8 cellular contexts compared by ENCODE assay signal in the genomic region with DNA sequence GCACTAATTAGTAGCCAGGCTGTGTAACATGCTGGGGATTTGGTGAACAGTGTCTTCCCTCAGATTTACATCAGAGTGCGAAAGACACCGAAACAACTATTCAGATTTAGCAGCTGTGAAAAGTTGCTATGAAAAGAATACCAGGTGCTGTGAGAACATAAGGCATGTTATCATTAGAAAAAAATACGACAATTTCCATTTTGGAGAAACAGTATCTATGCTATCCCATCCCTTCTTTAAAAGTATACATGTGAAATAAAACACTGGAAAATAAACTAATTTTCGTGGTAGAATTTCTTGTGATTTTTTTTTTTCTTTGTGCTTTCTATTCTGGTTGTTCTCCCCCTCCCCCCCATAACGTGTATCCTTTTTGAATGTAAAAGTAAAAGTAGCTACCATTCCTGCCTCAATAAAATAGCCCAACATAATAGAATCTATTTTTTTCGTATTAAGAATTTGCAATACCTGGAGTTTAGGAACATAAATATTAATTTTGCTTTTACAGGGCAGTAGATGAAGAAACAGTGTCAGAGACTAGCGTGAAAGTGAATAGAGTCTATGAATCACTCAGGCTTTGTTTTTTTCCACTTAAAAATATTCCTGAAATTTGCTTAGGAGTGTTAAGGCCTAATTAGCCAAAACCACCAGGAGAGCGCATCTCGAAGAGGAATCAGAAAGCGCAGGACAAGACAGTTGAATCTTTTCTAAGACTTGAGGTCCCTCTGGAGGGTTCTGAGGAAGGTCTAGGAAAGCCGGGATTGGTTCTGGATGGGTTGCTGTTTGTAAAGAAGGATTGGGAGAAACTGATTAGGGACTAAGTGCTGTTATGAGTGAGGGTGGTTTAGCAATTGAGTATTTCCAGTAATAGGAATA. TPM values are rescaled to one million over a fixed set of nuclear protein-coding genes. Genes with fewer than 3 reads are reported as not detected.
DNase-seq lines count a peak whose midpoint lies in the region; ATAC-seq, FAIRE-seq and TF ChIP-seq lines count a peak whose summit lies in the region.

No MANE protein-coding gene starts in this region.

- CTCF ChIA-PET in A549 (lab: Yijun Ruan, JAX), result interaction anchor here (1.2 to 14.8 kb wide), 2 partner anchors 20 to 29 kb away, joined by 4 to 139 read pairs; no protein-coding TSS in a partner anchor

- peak overlapping the region; percentile 86 for H3K4me2 ChIP-seq in A549

- H3K4me3 ChIP-seq in A549, result peak overlapping the region; percentile 75
- H3K4me3 ChIP-seq in Peyer's patch, result peak overlapping the region; percentile 58 to 87 (median 74)
- H3K4me3 ChIP-seq in psoas muscle, result peak overlapping the region; percentile 95

- 33% methylated on average over 11 of the region's 11 CpGs for WGBS in A549 (ENCODE audit: missing lambda C conversion rate)
- 40 to 45% (median 41%) methylated on average over 11 of the region's 11 CpGs for WGBS in psoas muscle, 3 donors

- no peak for DNase-seq in A549 (ENCODE audit: low read depth in 1 of 2, low spot score in 1 of 2)
- no peak for DNase-seq in Peyer's patch
- no peak for DNase-seq in epithelial cell of prostate (ENCODE audit: low read depth, low spot score)
- no peak for DNase-seq in psoas muscle
- no peak for DNase-seq in SW 1271 (lab: John Stamatoyannopoulos, UW)
- DNase-seq in posterior cingulate gyrus, result no peak
- no peak for DNase-seq in NCI-H524 treated with DMSO at 0.1 percent for 48 hours (lab: John Stamatoyannopoulos, UW)

- no peak for TF ChIP-seq RAD21 in A549 (conservative IDR thresholded peaks at IDR 0.05 in 1 of 2, IDR thresholded peaks at IDR 0.05 in 1 of 2)

- no peak for FAIRE-seq in A549 (lab: Jason Lieb, UNC)

- TF ChIP-seq POLR2A in A549 (IDR thresholded peaks at IDR 0.05; ENCODE audit: low read length), result no peak
- TF ChIP-seq POLR2A in Peyer's patch (IDR thresholded peaks at IDR 0.05), result no peak

- TF ChIP-seq CTCF in A549 (IDR thresholded peaks at IDR 0.05) (no peak), Peyer's patch (IDR thresholded peaks at IDR 0.05) (no peak), psoas muscle (IDR thresholded peaks at IDR 0.05) (no peak)

- H3K36me3 ChIP-seq in Peyer's patch (peaks cover 0 to 5% (median 0%) of the 10 kb centered on the region in 3 donors), psoas muscle (ENCODE audit: insufficient read depth in 1 of 2, low read depth in 1 of 2) (peaks cover 0 to 8% of the 10 kb centered on the region in 2 donors)

- H3K9me3 ChIP-seq in A549 (no peaks in the 10 kb centered on the region), Peyer's patch (no peaks in the 10 kb centered on the region), psoas muscle (no peaks in the 10 kb centered on the region)

- TF ChIP-seq EP300 in A549 (IDR thresholded peaks at IDR 0.05), result no peak

- H3K27me3 ChIP-seq in Peyer's patch, result no peaks in the 10 kb centered on the region
- H3K27me3 ChIP-seq in psoas muscle (ENCODE audit: insufficient read depth in 3 of 3, low read length in 2 of 3), result no peaks in the 10 kb centered on the region

- intact Hi-C loops in psoas muscle (cut with DNase I), result loop anchor here in 1 of 2 donors (2.0 kb wide), 1 partner anchor 19 kb away; a partner anchor contains a TSS
- intact Hi-C loops in posterior cingulate gyrus (cut with DNase I), result loop anchor here (2.0 kb wide), 1 partner anchor 19 kb away; a partner anchor contains a TSS

- ATAC-seq in A549 (peak; percentile 4 to 11; a peak in 4 of 6 replicates), GM19463 (IDR thresholded peaks at IDR 0.05; ENCODE audit: unreplicated experiment) (peak; percentile 27), psoas muscle (no peak)

- H3K27ac ChIP-seq in A549 (peak overlapping the region; percentile 81 to 89), Peyer's patch (peak overlapping the region; percentile 78 to 88 (median 83)), epithelial cell of prostate (peak overlapping the region; percentile 79), psoas muscle (peak overlapping the region; percentile 92)

- POLR2A ChIA-PET in A549 (lab: Yijun Ruan, JAX), result interaction anchor here (0.7 to 1.6 kb wide), 8 partner anchors 15 to 1126 kb away, joined by 3 to 8 read pairs (median 4); no protein-coding TSS in a partner anchor

- H3K4me1 ChIP-seq in A549, result peaks cover 42% of the 10 kb centered on the region
- H3K4me1 ChIP-seq in Peyer's patch, result peaks cover 0 to 36% (median 2%) of the 10 kb centered on the region in 4 donors
- H3K4me1 ChIP-seq in psoas muscle, result peaks cover 21% of the 10 kb centered on the region

TF ChIP-seq in A549, 52 proteins besides CTCF, POLR2A, EP300 and RAD21:
- TF ChIP-seq KDM5A (IDR thresholded peaks at IDR 0.05) (0 out of 2 replicates have a peak, but pooled peaks have one; percentile 9), SREBF2 (IDR thresholded peaks at IDR 0.05) (no peak)

RNA-seq across cellular contexts. Expression of a gene that starts 0.8 kb away (rescaled TPM):
- polyA plus RNA-seq in A549 (2011; rRNA removed) (49.0 and 67.0 TPM in 2 replicates), A549 (2017; fragmentation: RNase III; extraction: RNeasy Plus Mini Kit Qiagen cat#74134 plus additional on column Dnase treatment) (68.9 to 80.0 TPM (median 75.5 TPM) in 3 replicates), psoas muscle (10 to 100 TPM; 18.3 to 76.0 (median 30.2) TPM)
- polyA plus RNA-seq in A549 (2012; cell fraction: cytosol; rRNA removed), result 9.8 and 19.1 TPM in 2 replicates
- polyA plus RNA-seq in A549 (2012; cell fraction: nucleus; rRNA removed), result 7.3 and 16.3 TPM in 2 replicates
- polyA minus RNA-seq in A549 (2011; rRNA and poly(A)+ RNA removed), result 9.0 and 9.3 TPM in 2 replicates
- total RNA-seq in Peyer's patch (10 to 100 TPM; 45.5 to 94.9 (median 61.1) TPM), psoas muscle (10 to 100 TPM; 40.1 to 71.4 (median 60.3) TPM)

RNA-seq across cellular contexts. Expression of a gene that starts 2.0 kb away (rescaled TPM):
- polyA plus RNA-seq in A549 (2011; rRNA removed) (180 and 227 TPM in 2 replicates), A549 (2017; fragmentation: RNase III; extraction: RNeasy Plus Mini Kit Qiagen cat#74134 plus additional on column Dnase treatment) (195 to 226 TPM (median 222 TPM) in 3 replicates), psoas muscle (10 to 100 TPM in 2 of 3 donors, 1 to 10 TPM in 1; 9.9 to 26.7 (median 10.7) TPM)
- 337 and 460 TPM in 2 replicates for polyA plus RNA-seq in A549 (2012; cell fraction: cytosol; rRNA removed)
- polyA plus RNA-seq in A549 (2012; cell fraction: nucleus; rRNA removed), result 109 and 125 TPM in 2 replicates
- 40.3 and 40.9 TPM in 2 replicates for polyA minus RNA-seq in A549 (2011; rRNA and poly(A)+ RNA removed)
- total RNA-seq in Peyer's patch (10 to 100 TPM in 3 of 4 donors, 1 to 10 TPM in 1; 9.1 to 36.3 (median 14.4) TPM), psoas muscle (1 to 10 TPM; 1.9 to 3.0 (median 2.4) TPM)

RNA-seq across cellular contexts. Expression of a gene that starts 19.8 kb away (rescaled TPM):
- 4.3 TPM in 2 replicates for polyA plus RNA-seq in A549 (2011; rRNA removed)
- polyA plus RNA-seq in A549 (2012; cell fraction: cytosol; rRNA removed), result 0.63 and 0.82 TPM in 2 replicates
- polyA plus RNA-seq in A549 (2012; cell fraction: nucleus; rRNA removed), result 0.56 and 0.95 TPM in 2 replicates
- polyA plus RNA-seq in A549 (2017; fragmentation: RNase III; extraction: RNeasy Plus Mini Kit Qiagen cat#74134 plus additional on column Dnase treatment), result 2.5 to 2.7 TPM (median 2.6 TPM) in 3 replicates
- 1.8 and 2.9 TPM in 2 replicates for polyA minus RNA-seq in A549 (2011; rRNA and poly(A)+ RNA removed)
- total RNA-seq in Peyer's patch, result 1 to 10 TPM in 2 of 4 donors, under 1 TPM in 1, not detected in 1; 0.66 to 2.3 (median 1.1) TPM
- 1 to 10 TPM in 3 of 4 donors, under 1 TPM in 1; 0.54 to 3.3 (median 1.2) TPM for total RNA-seq in psoas muscle
- 1 to 10 TPM; 1.3 to 8.5 (median 1.4) TPM for polyA plus RNA-seq in psoas muscle

RNA-seq across cellular contexts. Expression of a gene that starts 49.3 kb away (rescaled TPM):
- polyA plus RNA-seq in A549 (2011; rRNA removed), result 0.04 TPM in 1 of 2 replicates, not detected in the other
- polyA plus RNA-seq in A549 (2012; cell fraction: cytosol; rRNA removed), result 0.04 and 0.12 TPM in 2 replicates
- polyA plus RNA-seq in A549 (2012; cell fraction: nucleus; rRNA removed), result 0.16 and 0.20 TPM in 2 replicates
- polyA plus RNA-seq in A549 (2017; fragmentation: RNase III; extraction: RNeasy Plus Mini Kit Qiagen cat#74134 plus additional on column Dnase treatment), result 0.06 to 0.08 TPM (median 0.08 TPM) in 3 replicates
- polyA minus RNA-seq in A549 (2011; rRNA and poly(A)+ RNA removed), result not detected in 2 replicates
- 1 to 10 TPM in 1 of 4 donors, under 1 TPM in 2, not detected in 1; 0.54 to 2.8 (median 0.88) TPM for total RNA-seq in Peyer's patch
- total RNA-seq in psoas muscle, result 1 to 10 TPM in 1 of 4 donors, under 1 TPM in 3; 0.08 to 1.8 (median 0.24) TPM
- under 1 TPM; 0.35 to 0.40 (median 0.35) TPM for polyA plus RNA-seq in psoas muscle

Comparison
In these comparisons a context has a peak if more than half of its experiments do, and no peak if none do; other contexts are left out.
1. ATAC-seq: peak in A549 (2 of 2) and GM19463 (single experiment); none in psoas muscle (0 of 4).
2. Peak in every context shown above with its lines, with median percentiles within 50 percentile points of each other: H3K27ac ChIP-seq and H3K4me3 ChIP-seq.